ENCODE assay signal across 1 cellular context in genomic region chr7:102283477-102284189, GRCh38.
TF ChIP-seq lines count a peak whose summit lies in the region.

No MANE protein-coding gene starts in this region.

TF ChIP-seq in endothelial cell of umbilical vein, 7 proteins besides CTCF, POLR2A, EP300 and RAD21:
- TF ChIP-seq JUN (IDR thresholded peaks at IDR 0.05; ENCODE audit: borderline replicate concordance, insufficient read depth, insufficient read length, low read depth) (no peak), POLR2AphosphoS5 (IDR thresholded peaks at IDR 0.05; ENCODE audit: insufficient read depth, low read depth, low read length) (no peak), FOS (IDR thresholded peaks at IDR 0.05; ENCODE audit: borderline replicate concordance, insufficient read depth, low read length) (no peak), GATA2 (IDR thresholded peaks at IDR 0.05; ENCODE audit: insufficient read depth, insufficient read length, low read depth, low read length) (no peak), MYC (IDR thresholded peaks at IDR 0.05; ENCODE audit: low read depth, low read length) (no peak), EZH2 (IDR thresholded peaks at IDR 0.05; ENCODE audit: borderline replicate concordance, low read depth, low read length, severe bottlenecking) (no peak), MAX (IDR thresholded peaks at IDR 0.05; ENCODE audit: insufficient read depth, insufficient read length) (no peak)
